In genomic region chr5:2019716-2020115, GRCh38 we compare ENCODE assay signal across 36 cellular contexts.
"Had no signal": no experiment of that assay in that cellular context is flagged by ENCODE, and none has a peak within 500 bp of the region (broad histone marks: within the 10 kb centered on the region; RNA-seq: fewer than 3 reads in every experiment).

No MANE protein-coding gene starts in this region.

- H3K27me3 ChIP-seq: ascending aorta, breast epithelium, colonic mucosa, foreskin keratinocyte, gastrocnemius medialis had no signal

- H3K4me1 Mint-ChIP-seq: activated CD4-positive, alpha-beta memory T cell treated with anti-CD3 and anti-CD28 coated beads, Interleukin-2, amount 10 ng/mL, durations not matched to agents 7 days and 5 days; activated CD4-positive, alpha-beta T cell treated with anti-CD3 and anti-CD28 coated beads, Interleukin-2, amount 10 ng/mL, durations not matched to agents 7 days and 5 days; activated naive CD4-positive, alpha-beta T cell treated with anti-CD3 and anti-CD28 coated beads, Interleukin-2, amount 50 U/mL, for 24 hours; activated naive CD8-positive, alpha-beta T cell treated with anti-CD3 and anti-CD28 coated beads for 36 hours; activated naive CD8-positive, alpha-beta T cell treated with anti-CD3 and anti-CD28 coated beads, Interleukin-2, amount 50 U/mL, for 24 hours; brain; T-cell had no signal

- H3K4me3 ChIP-seq: adrenal gland, ascending aorta, breast epithelium, cardiac muscle cell, colonic mucosa, esophagus muscularis mucosa, gastrocnemius medialis, heart left ventricle had no signal

- H3K4me1 ChIP-seq: adrenal gland, ascending aorta, breast epithelium, colonic mucosa, esophagus muscularis mucosa, gastrocnemius medialis, heart left ventricle had no signal

- ATAC-seq: activated naive CD8-positive, alpha-beta T cell treated with anti-CD3 and anti-CD28 coated beads, Interleukin-2, amount 50 U/mL, for 24 hours; foreskin keratinocyte; gastrocnemius medialis; T-cell had no signal

- H3K36me3 Mint-ChIP-seq: activated naive CD4-positive, alpha-beta T cell treated with anti-CD3 and anti-CD28 coated beads, Interleukin-2, amount 50 U/mL, for 24 hours; activated naive CD8-positive, alpha-beta T cell treated with anti-CD3 and anti-CD28 coated beads for 36 hours; brain; T-cell had no signal

- H3K4me3 Mint-ChIP-seq: activated CD4-positive, alpha-beta memory T cell treated with anti-CD3 and anti-CD28 coated beads, Interleukin-2, amount 10 ng/mL, durations not matched to agents 7 days and 5 days; activated CD4-positive, alpha-beta T cell treated with anti-CD3 and anti-CD28 coated beads, Interleukin-2, amount 10 ng/mL, durations not matched to agents 7 days and 5 days; activated naive CD4-positive, alpha-beta T cell treated with anti-CD3 and anti-CD28 coated beads for 36 hours; activated naive CD4-positive, alpha-beta T cell treated with anti-CD3 and anti-CD28 coated beads, Interleukin-2, amount 50 U/mL, for 24 hours; activated naive CD8-positive, alpha-beta T cell treated with anti-CD3 and anti-CD28 coated beads for 36 hours; activated naive CD8-positive, alpha-beta T cell treated with anti-CD3 and anti-CD28 coated beads, Interleukin-2, amount 50 U/mL, for 24 hours; activated T-helper 1 cell treated with anti-CD3 and anti-CD28 coated beads, Interleukin-12 subunit alpha, Interleukin-12 subunit beta, Interleukin-2, Interleukin-4 antibody, amounts not matched to agents 30 ng/mL and 10 ng/mL and 1 ng/mL, durations not matched to agents 14 hours and 24 hours and 36 hours; brain; T-cell; T-helper 1 cell treated with Interleukin-12 subunit alpha and Interleukin-12 subunit beta and Interleukin-4 antibody, amounts not matched to agents 30 μg/mL and 1 μg/mL, for 36 hours had no signal

- H3K9me3 Mint-ChIP-seq: activated CD4-positive, alpha-beta memory T cell treated with anti-CD3 and anti-CD28 coated beads, Interleukin-2, amount 10 ng/mL, durations not matched to agents 7 days and 5 days; activated CD4-positive, alpha-beta T cell treated with anti-CD3 and anti-CD28 coated beads, Interleukin-2, amount 10 ng/mL, durations not matched to agents 7 days and 5 days; activated naive CD4-positive, alpha-beta T cell treated with anti-CD3 and anti-CD28 coated beads for 36 hours; activated naive CD4-positive, alpha-beta T cell treated with anti-CD3 and anti-CD28 coated beads, Interleukin-2, amount 50 U/mL, for 24 hours; activated naive CD8-positive, alpha-beta T cell treated with anti-CD3 and anti-CD28 coated beads for 36 hours; activated naive CD8-positive, alpha-beta T cell treated with anti-CD3 and anti-CD28 coated beads, Interleukin-2, amount 50 U/mL, for 24 hours; activated T-helper 1 cell treated with anti-CD3 and anti-CD28 coated beads, Interleukin-12 subunit alpha, Interleukin-12 subunit beta, Interleukin-2, Interleukin-4 antibody, amounts not matched to agents 30 ng/mL and 10 ng/mL and 1 ng/mL, durations not matched to agents 14 hours and 24 hours and 36 hours; activated T-helper 2 cell treated with anti-CD3 and anti-CD28 coated beads, Interferon-gamma antibody, Interleukin-2, Interleukin-4, amounts not matched to agents 10 μg/mL and 5 μg/mL and 100 μg/mL, durations not matched to agents 14 hours and 24 hours and 36 hours; T-cell; T-helper 1 cell treated with Interleukin-12 subunit alpha and Interleukin-12 subunit beta and Interleukin-4 antibody, amounts not matched to agents 30 μg/mL and 1 μg/mL, for 36 hours had no signal

- H3K27ac Mint-ChIP-seq: activated CD4-positive, alpha-beta memory T cell treated with anti-CD3 and anti-CD28 coated beads, Interleukin-2, amount 10 ng/mL, durations not matched to agents 7 days and 5 days; activated CD4-positive, alpha-beta T cell treated with anti-CD3 and anti-CD28 coated beads, Interleukin-2, amount 10 ng/mL, durations not matched to agents 7 days and 5 days; activated naive CD4-positive, alpha-beta T cell treated with anti-CD3 and anti-CD28 coated beads for 36 hours; activated naive CD4-positive, alpha-beta T cell treated with anti-CD3 and anti-CD28 coated beads, Interleukin-2, amount 50 U/mL, for 24 hours; activated naive CD8-positive, alpha-beta T cell treated with anti-CD3 and anti-CD28 coated beads for 36 hours; activated naive CD8-positive, alpha-beta T cell treated with anti-CD3 and anti-CD28 coated beads, Interleukin-2, amount 50 U/mL, for 24 hours; activated T-helper 1 cell treated with anti-CD3 and anti-CD28 coated beads, Interleukin-12 subunit alpha, Interleukin-12 subunit beta, Interleukin-2, Interleukin-4 antibody, amounts not matched to agents 30 ng/mL and 10 ng/mL and 1 ng/mL, durations not matched to agents 14 hours and 24 hours and 36 hours; activated T-helper 2 cell treated with anti-CD3 and anti-CD28 coated beads, Interferon-gamma antibody, Interleukin-2, Interleukin-4, amounts not matched to agents 10 μg/mL and 5 μg/mL and 100 μg/mL, durations not matched to agents 14 hours and 24 hours and 36 hours; brain; T-cell; T-helper 1 cell treated with Interleukin-12 subunit alpha and Interleukin-12 subunit beta and Interleukin-4 antibody, amounts not matched to agents 30 μg/mL and 1 μg/mL, for 36 hours had no signal

- H3K9me3 ChIP-seq: adrenal gland, ascending aorta, breast epithelium, colonic mucosa, esophagus muscularis mucosa, gastrocnemius medialis, heart left ventricle had no signal

- H3K27ac ChIP-seq: adrenal gland, ascending aorta, breast epithelium, cardiac muscle cell, colonic mucosa, esophagus muscularis mucosa, foreskin keratinocyte, gastrocnemius medialis, heart left ventricle, WERI-Rb-1 had no signal

- H3K36me3 ChIP-seq: adrenal gland, ascending aorta, breast epithelium, cardiac muscle cell, colonic mucosa, esophagus muscularis mucosa, gastrocnemius medialis, heart left ventricle, WERI-Rb-1 had no signal

- DNase-seq: activated CD4-positive, alpha-beta memory T cell treated with anti-CD3 and anti-CD28 coated beads, Interleukin-2, amount 10 ng/mL, durations not matched to agents 7 days and 5 days; activated CD4-positive, alpha-beta T cell treated with anti-CD3 and anti-CD28 coated beads for 1 hour; activated CD4-positive, alpha-beta T cell treated with anti-CD3 and anti-CD28 coated beads for 4 hours; activated CD4-positive, alpha-beta T cell treated with anti-CD3 and anti-CD28 coated beads, Interleukin-2, amount 10 ng/mL, durations not matched to agents 7 days and 5 days; activated CD4-positive, alpha-beta T cell treated with anti-CD3 and anti-CD28 coated beads, Interleukin-2, amount 50 U/mL, for 4 hours; activated CD4-positive, CD25-positive, alpha-beta regulatory T cell; activated CD8-positive, alpha-beta memory T cell treated with anti-CD3 and anti-CD28 coated beads, Interleukin-2, amount 50 U/mL, for 4 hours; activated effector memory CD4-positive, alpha-beta T cell treated with anti-CD3 and anti-CD28 coated beads, Interleukin-2, amount 50 U/mL, for 16 hours; activated naive CD4-positive, alpha-beta T cell treated with anti-CD3 and anti-CD28 coated beads for 36 hours; activated naive CD8-positive, alpha-beta T cell treated with anti-CD3 and anti-CD28 coated beads for 36 hours; activated naive CD8-positive, alpha-beta T cell treated with anti-CD3 and anti-CD28 coated beads, Interleukin-2, amount 50 U/mL, for 24 hours; activated T-cell treated with anti-CD3 and anti-CD28 coated beads, Interleukin-2, amount 50 U/mL, for 1 hour; activated T-cell treated with anti-CD3 and anti-CD28 coated beads, Interleukin-2, amount 50 U/mL, for 48 hours; adrenal gland; central memory CD4-positive, alpha-beta T cell; cerebellar nuclear complex; colonic mucosa; effector memory CD4-positive, alpha-beta T cell; erythroblast; foreskin keratinocyte; gastrocnemius medialis; glutamatergic neuron; heart left ventricle; SW 1271; T-cell; T-helper 9 cell; WERI-Rb-1 had no signal
